1 cellular context compared by ENCODE assay signal in genomic region chr10:73246783-73247508, GRCh38.
TF ChIP-seq lines count a peak whose summit lies in the region.

A gene with protein sequence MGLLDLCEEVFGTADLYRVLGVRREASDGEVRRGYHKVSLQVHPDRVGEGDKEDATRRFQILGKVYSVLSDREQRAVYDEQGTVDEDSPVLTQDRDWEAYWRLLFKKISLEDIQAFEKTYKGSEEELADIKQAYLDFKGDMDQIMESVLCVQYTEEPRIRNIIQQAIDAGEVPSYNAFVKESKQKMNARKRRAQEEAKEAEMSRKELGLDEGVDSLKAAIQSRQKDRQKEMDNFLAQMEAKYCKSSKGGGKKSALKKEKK (minus strand): TSS chr10:73247255. CDS start chr10:73247189, 66 bp downstream.

TF ChIP-seq in HepG2, 621 proteins besides CTCF, POLR2A, EP300 and RAD21 (continued from another document and continues in another):
- TF ChIP-seq ZNF879 (CRISPR knock-in tag; IDR thresholded peaks at IDR 0.05), result peak; percentile 71; the same call in 1 of the 2 replicates
- peak; percentile 64; the same call in 1 of the 2 replicates for TF ChIP-seq ZSCAN5A (CRISPR knock-in tag; IDR thresholded peaks at IDR 0.05; ENCODE audit: borderline replicate concordance)
- TF ChIP-seq NR3C1 (CRISPR knock-in tag; IDR thresholded peaks at IDR 0.05), result no peak
- TF ChIP-seq ZNF343 (CRISPR knock-in tag; IDR thresholded peaks at IDR 0.05), result peak; percentile 85
- no peak for TF ChIP-seq U2AF2 (IDR thresholded peaks at IDR 0.05; ENCODE audit: low read depth, low read length)
- TF ChIP-seq, protein P1, sequence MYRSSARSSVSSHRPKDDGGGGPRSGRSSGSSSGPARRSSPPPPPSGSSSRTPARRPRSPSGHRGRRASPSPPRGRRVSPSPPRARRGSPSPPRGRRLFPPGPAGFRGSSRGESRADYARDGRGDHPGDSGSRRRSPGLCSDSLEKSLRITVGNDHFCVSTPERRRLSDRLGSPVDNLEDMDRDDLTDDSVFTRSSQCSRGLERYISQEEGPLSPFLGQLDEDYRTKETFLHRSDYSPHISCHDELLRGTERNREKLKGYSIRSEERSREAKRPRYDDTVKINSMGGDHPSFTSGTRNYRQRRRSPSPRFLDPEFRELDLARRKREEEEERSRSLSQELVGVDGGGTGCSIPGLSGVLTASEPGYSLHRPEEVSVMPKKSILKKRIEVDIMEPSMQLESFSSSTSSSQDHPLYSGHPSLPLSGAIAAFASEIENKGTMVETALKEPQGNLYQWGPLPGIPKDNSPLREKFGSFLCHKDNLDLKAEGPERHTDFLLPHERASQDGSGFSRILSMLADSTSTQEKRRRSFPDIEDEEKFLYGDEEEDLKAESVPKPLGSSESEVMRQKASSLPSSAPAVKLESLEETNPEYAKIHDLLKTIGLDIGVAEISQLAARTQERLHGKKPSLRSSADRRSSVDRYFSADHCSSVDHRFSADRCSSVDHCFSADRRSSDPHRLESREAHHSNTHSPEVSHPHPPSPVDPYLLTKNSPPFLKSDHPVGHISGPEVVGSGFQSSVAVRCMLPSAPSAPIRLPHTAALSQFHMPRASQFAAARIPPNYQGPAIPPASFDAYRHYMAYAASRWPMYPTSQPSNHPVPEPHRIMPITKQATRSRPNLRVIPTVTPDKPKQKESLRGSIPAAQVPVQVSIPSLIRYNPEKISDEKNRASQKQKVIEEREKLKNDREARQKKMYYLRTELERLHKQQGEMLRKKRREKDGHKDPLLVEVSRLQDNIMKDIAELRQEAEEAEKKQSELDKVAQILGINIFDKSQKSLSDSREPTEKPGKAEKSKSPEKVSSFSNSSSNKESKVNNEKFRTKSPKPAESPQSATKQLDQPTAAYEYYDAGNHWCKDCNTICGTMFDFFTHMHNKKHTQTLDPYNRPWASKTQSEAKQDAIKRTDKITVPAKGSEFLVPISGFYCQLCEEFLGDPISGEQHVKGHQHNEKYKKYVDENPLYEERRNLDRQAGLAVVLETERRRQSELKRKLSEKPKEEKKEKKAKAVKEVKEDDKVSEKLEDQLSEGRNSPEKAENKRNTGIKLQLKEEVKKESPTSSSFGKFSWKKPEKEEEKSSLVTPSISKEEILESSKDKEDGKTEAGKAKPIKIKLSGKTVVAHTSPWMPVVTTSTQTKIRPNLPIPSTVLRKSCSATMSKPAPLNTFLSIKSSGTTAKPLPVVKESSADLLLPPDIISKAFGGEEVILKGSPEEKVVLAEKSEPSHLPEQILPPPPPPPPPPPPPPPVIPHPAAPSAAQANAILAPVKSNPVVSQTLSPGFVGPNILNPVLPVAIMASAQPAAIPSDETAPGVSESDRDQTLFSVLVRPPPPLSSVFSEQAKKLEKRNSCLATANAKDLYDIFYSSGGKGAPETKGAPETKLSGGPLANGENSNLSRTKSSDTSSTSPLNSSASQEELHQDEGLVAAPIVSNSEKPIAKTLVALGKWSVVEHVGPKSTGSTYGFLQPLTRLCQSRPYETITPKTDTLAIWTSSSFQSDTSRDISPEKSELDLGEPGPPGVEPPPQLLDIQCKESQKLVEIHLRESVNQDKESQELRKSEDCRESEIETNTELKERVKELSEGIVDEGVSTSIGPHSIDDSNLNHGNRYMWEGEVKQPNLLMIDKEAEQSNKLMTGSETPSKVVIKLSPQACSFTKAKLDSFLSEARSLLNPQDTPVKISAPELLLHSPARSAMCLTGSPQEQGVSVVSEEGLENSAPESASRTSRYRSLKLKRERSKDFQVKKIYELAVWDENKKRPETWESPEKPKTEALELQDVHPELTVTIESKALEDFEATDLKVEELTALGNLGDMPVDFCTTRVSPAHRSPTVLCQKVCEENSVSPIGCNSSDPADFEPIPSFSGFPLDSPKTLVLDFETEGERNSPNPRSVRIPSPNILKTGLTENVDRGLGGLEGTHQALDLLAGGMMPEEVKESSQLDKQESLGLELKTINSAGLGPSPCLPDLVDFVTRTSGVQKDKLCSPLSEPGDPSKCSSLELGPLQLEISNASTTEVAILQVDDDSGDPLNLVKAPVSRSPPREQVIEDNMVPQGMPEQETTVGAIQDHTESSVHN (CRISPR knock-in tag; IDR thresholded peaks at IDR 0.05), result no peak; the same call in 1 of the 2 replicates
- TF ChIP-seq XRCC5 (optimal IDR thresholded peaks at IDR 0.05; ENCODE audit: low read length), result peak; percentile 85
- TF ChIP-seq ZNF18 (CRISPR knock-in tag; IDR thresholded peaks at IDR 0.05; ENCODE audit: insufficient replicate concordance), result no peak
- peak; percentile 54; the same call in 1 of the 2 replicates for TF ChIP-seq IRX3 (CRISPR knock-in tag; IDR thresholded peaks at IDR 0.05; ENCODE audit: borderline replicate concordance, low read depth)
- TF ChIP-seq NAIF1 (CRISPR knock-in tag; IDR thresholded peaks at IDR 0.05; ENCODE audit: borderline replicate concordance), result peak; percentile 89
- peak; percentile 99 for TF ChIP-seq SAP130 (CRISPR knock-in tag; IDR thresholded peaks at IDR 0.05; ENCODE audit: low read depth)
- TF ChIP-seq ZKSCAN5 (CRISPR knock-in tag; IDR thresholded peaks at IDR 0.05), result no peak
- peak; percentile 89; the same call in 1 of the 2 replicates for TF ChIP-seq ZNF788 (CRISPR knock-in tag; IDR thresholded peaks at IDR 0.05; ENCODE audit: borderline replicate concordance)
- 0 out of 2 replicates have a peak, but pooled peaks have one; percentile 62 for TF ChIP-seq ZNF589 (CRISPR knock-in tag; conservative IDR thresholded peaks at IDR 0.05)
- TF ChIP-seq ZKSCAN8 (CRISPR knock-in tag; IDR thresholded peaks at IDR 0.05; ENCODE audit: borderline replicate concordance), result no peak; the same call in 1 of the 2 replicates
- TF ChIP-seq ZNF329 (CRISPR knock-in tag; IDR thresholded peaks at IDR 0.05; ENCODE audit: low read depth), result no peak
- peak; percentile 44; the same call in 1 of the 2 replicates for TF ChIP-seq CBFB (CRISPR knock-in tag; IDR thresholded peaks at IDR 0.05)
- TF ChIP-seq, protein P2, sequence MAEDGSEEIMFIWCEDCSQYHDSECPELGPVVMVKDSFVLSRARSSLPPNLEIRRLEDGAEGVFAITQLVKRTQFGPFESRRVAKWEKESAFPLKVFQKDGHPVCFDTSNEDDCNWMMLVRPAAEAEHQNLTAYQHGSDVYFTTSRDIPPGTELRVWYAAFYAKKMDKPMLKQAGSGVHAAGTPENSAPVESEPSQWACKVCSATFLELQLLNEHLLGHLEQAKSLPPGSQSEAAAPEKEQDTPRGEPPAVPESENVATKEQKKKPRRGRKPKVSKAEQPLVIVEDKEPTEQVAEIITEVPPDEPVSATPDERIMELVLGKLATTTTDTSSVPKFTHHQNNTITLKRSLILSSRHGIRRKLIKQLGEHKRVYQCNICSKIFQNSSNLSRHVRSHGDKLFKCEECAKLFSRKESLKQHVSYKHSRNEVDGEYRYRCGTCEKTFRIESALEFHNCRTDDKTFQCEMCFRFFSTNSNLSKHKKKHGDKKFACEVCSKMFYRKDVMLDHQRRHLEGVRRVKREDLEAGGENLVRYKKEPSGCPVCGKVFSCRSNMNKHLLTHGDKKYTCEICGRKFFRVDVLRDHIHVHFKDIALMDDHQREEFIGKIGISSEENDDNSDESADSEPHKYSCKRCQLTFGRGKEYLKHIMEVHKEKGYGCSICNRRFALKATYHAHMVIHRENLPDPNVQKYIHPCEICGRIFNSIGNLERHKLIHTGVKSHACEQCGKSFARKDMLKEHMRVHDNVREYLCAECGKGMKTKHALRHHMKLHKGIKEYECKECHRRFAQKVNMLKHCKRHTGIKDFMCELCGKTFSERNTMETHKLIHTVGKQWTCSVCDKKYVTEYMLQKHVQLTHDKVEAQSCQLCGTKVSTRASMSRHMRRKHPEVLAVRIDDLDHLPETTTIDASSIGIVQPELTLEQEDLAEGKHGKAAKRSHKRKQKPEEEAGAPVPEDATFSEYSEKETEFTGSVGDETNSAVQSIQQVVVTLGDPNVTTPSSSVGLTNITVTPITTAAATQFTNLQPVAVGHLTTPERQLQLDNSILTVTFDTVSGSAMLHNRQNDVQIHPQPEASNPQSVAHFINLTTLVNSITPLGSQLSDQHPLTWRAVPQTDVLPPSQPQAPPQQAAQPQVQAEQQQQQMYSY (CRISPR knock-in tag; IDR thresholded peaks at IDR 0.05), result no peak; the same call in 1 of the 2 replicates
- no peak for TF ChIP-seq TOE1 (CRISPR knock-in tag; IDR thresholded peaks at IDR 0.05)
- TF ChIP-seq MED1 (CRISPR knock-in tag; IDR thresholded peaks at IDR 0.05), result peak; percentile 73; the same call in 1 of the 2 replicates
- 0 out of 2 replicates have a peak, but pooled peaks have one; percentile 28 for TF ChIP-seq ZBTB8A (CRISPR knock-in tag; IDR thresholded peaks at IDR 0.05; ENCODE audit: borderline replicate concordance, low read depth)
- TF ChIP-seq, protein P3, sequence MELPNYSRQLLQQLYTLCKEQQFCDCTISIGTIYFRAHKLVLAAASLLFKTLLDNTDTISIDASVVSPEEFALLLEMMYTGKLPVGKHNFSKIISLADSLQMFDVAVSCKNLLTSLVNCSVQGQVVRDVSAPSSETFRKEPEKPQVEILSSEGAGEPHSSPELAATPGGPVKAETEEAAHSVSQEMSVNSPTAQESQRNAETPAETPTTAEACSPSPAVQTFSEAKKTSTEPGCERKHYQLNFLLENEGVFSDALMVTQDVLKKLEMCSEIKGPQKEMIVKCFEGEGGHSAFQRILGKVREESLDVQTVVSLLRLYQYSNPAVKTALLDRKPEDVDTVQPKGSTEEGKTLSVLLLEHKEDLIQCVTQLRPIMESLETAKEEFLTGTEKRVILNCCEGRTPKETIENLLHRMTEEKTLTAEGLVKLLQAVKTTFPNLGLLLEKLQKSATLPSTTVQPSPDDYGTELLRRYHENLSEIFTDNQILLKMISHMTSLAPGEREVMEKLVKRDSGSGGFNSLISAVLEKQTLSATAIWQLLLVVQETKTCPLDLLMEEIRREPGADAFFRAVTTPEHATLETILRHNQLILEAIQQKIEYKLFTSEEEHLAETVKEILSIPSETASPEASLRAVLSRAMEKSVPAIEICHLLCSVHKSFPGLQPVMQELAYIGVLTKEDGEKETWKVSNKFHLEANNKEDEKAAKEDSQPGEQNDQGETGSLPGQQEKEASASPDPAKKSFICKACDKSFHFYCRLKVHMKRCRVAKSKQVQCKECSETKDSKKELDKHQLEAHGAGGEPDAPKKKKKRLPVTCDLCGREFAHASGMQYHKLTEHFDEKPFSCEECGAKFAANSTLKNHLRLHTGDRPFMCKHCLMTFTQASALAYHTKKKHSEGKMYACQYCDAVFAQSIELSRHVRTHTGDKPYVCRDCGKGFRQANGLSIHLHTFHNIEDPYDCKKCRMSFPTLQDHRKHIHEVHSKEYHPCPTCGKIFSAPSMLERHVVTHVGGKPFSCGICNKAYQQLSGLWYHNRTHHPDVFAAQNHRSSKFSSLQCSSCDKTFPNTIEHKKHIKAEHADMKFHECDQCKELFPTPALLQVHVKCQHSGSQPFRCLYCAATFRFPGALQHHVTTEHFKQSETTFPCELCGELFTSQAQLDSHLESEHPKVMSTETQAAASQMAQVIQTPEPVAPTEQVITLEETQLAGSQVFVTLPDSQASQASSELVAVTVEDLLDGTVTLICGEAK (IDR thresholded peaks at IDR 0.05), result no peak
- TF ChIP-seq, protein P3 (CRISPR knock-in tag; IDR thresholded peaks at IDR 0.05), result peak; percentile 71; the same call in 1 of the 2 replicates
- TF ChIP-seq TEAD2 (CRISPR knock-in tag; IDR thresholded peaks at IDR 0.05), result no peak
- peak; percentile 96 for TF ChIP-seq ARID2 (CRISPR knock-in tag; IDR thresholded peaks at IDR 0.05; ENCODE audit: borderline replicate concordance)
- peak; percentile 67; the same call in 1 of the 2 replicates for TF ChIP-seq KLF11 (CRISPR knock-in tag; IDR thresholded peaks at IDR 0.05)
- TF ChIP-seq ZNF614 (CRISPR knock-in tag; IDR thresholded peaks at IDR 0.05; ENCODE audit: borderline replicate concordance), result peak; percentile 54; the same call in 1 of the 2 replicates
- TF ChIP-seq ZNF292 (CRISPR knock-in tag; IDR thresholded peaks at IDR 0.05; ENCODE audit: borderline replicate concordance, low read depth), result 0 out of 2 replicates have a peak, but pooled peaks have one; percentile 53
- 0 out of 2 replicates have a peak, but pooled peaks have one; percentile 14 for TF ChIP-seq ZNF3 (CRISPR knock-in tag; IDR thresholded peaks at IDR 0.05)
